Comparison of ENCODE assay signal across 20 cellular contexts in the genomic region with DNA sequence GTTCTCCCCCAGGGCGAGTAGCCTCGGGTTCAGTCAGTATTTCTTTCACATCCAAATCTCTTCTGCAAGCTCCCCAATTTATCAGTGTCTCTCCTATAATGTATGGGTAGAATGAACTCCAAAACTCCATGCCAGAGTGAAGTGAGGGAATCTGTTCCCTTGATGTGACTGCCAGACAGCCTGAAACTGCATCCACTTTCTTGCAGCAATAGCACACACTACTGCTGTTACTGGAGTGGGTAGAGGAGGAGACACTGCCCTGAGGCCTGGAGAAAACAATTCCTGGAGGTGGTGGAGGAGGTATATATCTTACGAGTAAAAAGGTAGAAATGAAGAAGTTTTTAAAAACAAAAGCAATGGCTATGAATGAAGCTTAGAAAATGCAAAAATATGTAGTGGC. TPM values are rescaled to one million over a fixed set of nuclear protein-coding genes. Genes with fewer than 3 reads are reported as not detected.
DNase-seq lines count a peak whose midpoint lies in the region; ATAC-seq and TF ChIP-seq lines count a peak whose summit lies in the region.
"Had no signal": no experiment of that assay in that cellular context is flagged by ENCODE, and none has a peak within 500 bp of the region (broad histone marks: within the 10 kb centered on the region; RNA-seq: fewer than 3 reads in every experiment).

No MANE protein-coding gene starts in this region.

- peaks cover 4% of the 10 kb centered on the region for H3K27me3 Mint-ChIP-seq in nephron progenitor cell (ENCODE audit: low read depth, poor library complexity)
- peaks cover 7% of the 10 kb centered on the region for H3K27me3 Mint-ChIP-seq in activated CD8-positive, alpha-beta memory T cell treated with anti-CD3 and anti-CD28 coated beads, Interleukin-2, amount 10 ng/mL, durations not matched to agents 7 days and 5 days

- H3K4me2 ChIP-seq in IMR-90 (ENCODE audit: low read depth, low read length) = 0 out of 2 replicates have a peak overlapping the region, but pooled peaks have one; percentile 3
- H3K4me2 ChIP-seq in mesendoderm (ENCODE audit: low read length) = no peak overlapping the region
- H3K4me2 ChIP-seq: A549; BLaER1 treated with 17β-estradiol and CSF1 and Interleukin-3, amounts not matched to agents 10 nM and 100 nM had no signal

- TF ChIP-seq RAD21 in IMR-90 (IDR thresholded peaks at IDR 0.05; ENCODE audit: low read length) = no peak

- BruUV-seq in IMR-90 (replicated peaks; lab: Mats Ljungman, UMichigan) = no TSS peak

- peak overlapping the region; percentile 2 for H2AFZ ChIP-seq in IMR-90 (replicated peaks; ENCODE audit: low read length, poor library complexity)

- peak overlapping the region; percentile 69; the same call in 2 of the 3 replicates for H2BK15ac ChIP-seq in IMR-90 (ENCODE audit: low read depth, low read length)
- H2BK15ac ChIP-seq in mesendoderm (replicated peaks; ENCODE audit: low read depth) = no peak overlapping the region

- TF ChIP-seq CTCF in IMR-90 (conservative IDR thresholded peaks at IDR 0.05; ENCODE audit: low read depth, low read length) (no peak), nephron progenitor cell (IDR thresholded peaks at IDR 0.05) (no peak)

- no peak overlapping the region for H2AK9ac ChIP-seq in IMR-90 (replicated peaks; ENCODE audit: low read depth, low read length, poor library complexity)

- H3K79me1 ChIP-seq in IMR-90 (ENCODE audit: low read depth in 1 of 2, low read length in 2 of 2) (no peaks in the 10 kb centered on the region), mesendoderm (ENCODE audit: low read length) (no peaks in the 10 kb centered on the region)

- H3K4ac ChIP-seq in IMR-90 (ENCODE audit: low read depth, low read length) (peak overlapping the region; percentile 95), mesendoderm (ENCODE audit: low read depth, low read length) (no peak overlapping the region)

- peak overlapping the region; percentile 97 for H2BK20ac ChIP-seq in IMR-90 (ENCODE audit: low read depth, low read length)

- peak overlapping the region; percentile 54; the same call in 1 of the 2 replicates for H2AK5ac ChIP-seq in IMR-90 (ENCODE audit: low read depth, low read length)
- no peak overlapping the region for H2AK5ac ChIP-seq in mesendoderm (ENCODE audit: low read length)

- H3K36me3 ChIP-seq in IMR-90 (ENCODE audit: control insufficient read depth, insufficient read depth, low read length) (no peaks in the 10 kb centered on the region), mesendoderm (ENCODE audit: control insufficient read depth, insufficient read depth, low read length) (no peaks in the 10 kb centered on the region)
- H3K36me3 ChIP-seq: BE2C; BLaER1 treated with 17β-estradiol and CSF1 and Interleukin-3, amounts not matched to agents 10 nM and 100 nM had no signal

- peak overlapping the region; percentile 73 for H3K23ac ChIP-seq in IMR-90 (ENCODE audit: low read depth, low read length)
- no peak overlapping the region for H3K23ac ChIP-seq in mesendoderm (ENCODE audit: low read length)

- DNase-seq in IMR-90 (no peak), mesendoderm (no peak), nephron progenitor cell (no peak), DMS79 (lab: John Stamatoyannopoulos, UW) (no peak)
- DNase-seq in activated CD8-positive, alpha-beta memory T cell treated with anti-CD3 and anti-CD28 coated beads, Interleukin-2, amount 10 ng/mL, durations not matched to agents 7 days and 5 days = no peak
- DNase-seq in activated naive CD4-positive, alpha-beta T cell treated with Interleukin-2 at 50 U/mL for 16 hours = no peak
- DNase-seq: 8988T; ACHN; AML-193; BE2C; Calu3; CD4-positive, alpha-beta T cell; COR-L47; DMS53; DND-41; GOT3; HCEC 1CT had no signal

- peak; percentile 11; the same call in 1 of the 2 replicates for ATAC-seq in IMR-90 (ENCODE audit: low read depth)
- no peak for ATAC-seq in activated CD8-positive, alpha-beta memory T cell treated with anti-CD3 and anti-CD28 coated beads, Interleukin-2, amount 10 ng/mL, durations not matched to agents 7 days and 5 days
- ATAC-seq: A549 had no signal

- H2BK120ac ChIP-seq in IMR-90 (ENCODE audit: low read depth, low read length) = peak overlapping the region; percentile 93
- no peak overlapping the region for H2BK120ac ChIP-seq in mesendoderm (ENCODE audit: low read depth, low read length)

- H3K27me3 ChIP-seq in IMR-90 (ENCODE audit: control insufficient read depth, insufficient read depth, low read length) (no peaks in the 10 kb centered on the region), mesendoderm (ENCODE audit: insufficient read depth, low read length, poor library complexity) (no peaks in the 10 kb centered on the region)
- H3K27me3 ChIP-seq: BE2C; BLaER1 treated with 17β-estradiol and CSF1 and Interleukin-3, amounts not matched to agents 10 nM and 100 nM had no signal

- dilution Hi-C loops in IMR-90 (cut with HindIII; ENCODE audit: low sequenced_read_pairs, unreplicated experiment) = no loop called here

- H3K18ac ChIP-seq in IMR-90 (ENCODE audit: low read depth, low read length) = peak overlapping the region; percentile 65
- no peak overlapping the region for H3K18ac ChIP-seq in mesendoderm (ENCODE audit: low read length)

- no peaks in the 10 kb centered on the region for H3K79me2 ChIP-seq in mesendoderm (ENCODE audit: control insufficient read depth, insufficient read depth, low read length)

- peaks cover 17% of the 10 kb centered on the region for H3K9me1 ChIP-seq in IMR-90 (ENCODE audit: insufficient read depth, low read length)

- H3K9me3 ChIP-seq in IMR-90 (ENCODE audit: control insufficient read depth, insufficient read depth, low read length) = no peaks in the 10 kb centered on the region
- H3K9me3 ChIP-seq: A549, BE2C had no signal

- H4K20me1 ChIP-seq in IMR-90 (ENCODE audit: insufficient read depth, low read length) = no peaks in the 10 kb centered on the region
- H4K20me1 ChIP-seq: BLaER1 treated with 17β-estradiol and CSF1 and Interleukin-3, amounts not matched to agents 10 nM and 100 nM had no signal

- intact Hi-C loops in IMR-90 (cut with micrococcal nuclease) = loop anchor here (10.0 kb wide), 1 partner anchor 204 kb away; no protein-coding TSS in a partner anchor

- WGBS in IMR-90 (ENCODE audit: extremely low coverage in 2 of 2, insufficient read length in 1 of 2), 2 experiments = no CpG with 5 or more reads among the region's 3 CpGs
- WGBS in mesendoderm (ENCODE audit: extremely low coverage, insufficient coverage, low lambda C conversion rate) = no CpG with 5 or more reads among the region's 3 CpGs

- H3K36me3 Mint-ChIP-seq in nephron progenitor cell (ENCODE audit: low read depth) = no peaks in the 10 kb centered on the region
- H3K36me3 Mint-ChIP-seq in activated CD8-positive, alpha-beta memory T cell treated with anti-CD3 and anti-CD28 coated beads, Interleukin-2, amount 10 ng/mL, durations not matched to agents 7 days and 5 days = no peaks in the 10 kb centered on the region
- H3K36me3 Mint-ChIP-seq: CD14-positive monocyte had no signal

- no peak for TF ChIP-seq POLR2A in IMR-90 (IDR thresholded peaks at IDR 0.05; ENCODE audit: low read depth, low read length)

- CTCF ChIA-PET in IMR-90 (lab: Yijun Ruan, JAX) = interaction anchor here (0.7 kb wide), 1 partner anchor 188 kb away, joined by 3 read pairs; no protein-coding TSS in a partner anchor
- CTCF ChIA-PET in activated CD8-positive, alpha-beta memory T cell treated with anti-CD3 and anti-CD28 coated beads, Interleukin-2, amount 10 ng/mL, durations not matched to agents 7 days and 5 days (lab: Charles Lee) = no interaction called here

- peak overlapping the region; percentile 35; the same call in 1 of the 2 replicates for H3K56ac ChIP-seq in IMR-90 (ENCODE audit: extremely low read depth, insufficient read depth, low read length)
- peak overlapping the region; percentile 27 for H3K56ac ChIP-seq in mesendoderm (ENCODE audit: low read length)

- H3K9ac ChIP-seq in IMR-90 (ENCODE audit: low read depth, low read length) (peak overlapping the region; percentile 10; the same call in 1 of the 2 replicates), mesendoderm (ENCODE audit: low read length) (no peak overlapping the region)
- H3K9ac ChIP-seq: BLaER1 treated with 17β-estradiol and CSF1 and Interleukin-3, amounts not matched to agents 10 nM and 100 nM had no signal

- H4K8ac ChIP-seq in IMR-90 (ENCODE audit: low read depth in 2 of 2, low read length in 2 of 2) (peak overlapping the region; percentile 24 to 86; a peak in 2 of 4 replicates), mesendoderm (ENCODE audit: low read depth, low read length) (no peak overlapping the region)

- H3K4me1 ChIP-seq in IMR-90 (ENCODE audit: control insufficient read depth, insufficient read depth, low read length) (peaks cover 34% of the 10 kb centered on the region), mesendoderm (ENCODE audit: control insufficient read depth, low read depth, low read length) (no peaks in the 10 kb centered on the region)
- H3K4me1 ChIP-seq: BE2C had no signal

- POLR2A ChIA-PET in IMR-90 (lab: Charles Lee; ENCODE audit: unreplicated experiment) = no interaction called here

- peak overlapping the region; percentile 89 for H4K91ac ChIP-seq in IMR-90 (ENCODE audit: insufficient read depth, low read depth, low read length)

- H3K27ac Mint-ChIP-seq in nephron progenitor cell = peak overlapping the region; percentile 65
- H3K27ac Mint-ChIP-seq in activated CD8-positive, alpha-beta memory T cell treated with anti-CD3 and anti-CD28 coated beads, Interleukin-2, amount 10 ng/mL, durations not matched to agents 7 days and 5 days = no peak overlapping the region
- H3K27ac Mint-ChIP-seq: CD14-positive monocyte; CD4-positive, alpha-beta T cell had no signal

- no peak overlapping the region for H3K4me3 Mint-ChIP-seq in nephron progenitor cell
- no peak overlapping the region for H3K4me3 Mint-ChIP-seq in activated CD8-positive, alpha-beta memory T cell treated with anti-CD3 and anti-CD28 coated beads, Interleukin-2, amount 10 ng/mL, durations not matched to agents 7 days and 5 days
- H3K4me3 Mint-ChIP-seq: CD14-positive monocyte; CD4-positive, alpha-beta T cell had no signal

- peaks cover 6% of the 10 kb centered on the region for H3K9me3 Mint-ChIP-seq in nephron progenitor cell
- H3K9me3 Mint-ChIP-seq in activated CD8-positive, alpha-beta memory T cell treated with anti-CD3 and anti-CD28 coated beads, Interleukin-2, amount 10 ng/mL, durations not matched to agents 7 days and 5 days (ENCODE audit: low read depth) = no peaks in the 10 kb centered on the region
- H3K9me3 Mint-ChIP-seq: CD4-positive, alpha-beta T cell had no signal

- peak overlapping the region; percentile 75; the same call in 1 of the 2 replicates for H3K27ac ChIP-seq in IMR-90 (ENCODE audit: insufficient read depth, low read length)
- H3K27ac ChIP-seq in mesendoderm (ENCODE audit: low read depth, low read length) = no peak overlapping the region
- H3K27ac ChIP-seq: A549; BLaER1 treated with 17β-estradiol and CSF1 and Interleukin-3, amounts not matched to agents 10 nM and 100 nM had no signal

- in situ Hi-C loops in IMR-90 (cut with MboI; ENCODE audit: low sequenced_read_pairs) = no loop called here

- H3K14ac ChIP-seq in IMR-90 (replicated peaks; ENCODE audit: low read depth, low read length) = peak overlapping the region; percentile 71

- H3K4me1 Mint-ChIP-seq in nephron progenitor cell = peaks cover 46% of the 10 kb centered on the region
- H3K4me1 Mint-ChIP-seq in activated CD8-positive, alpha-beta memory T cell treated with anti-CD3 and anti-CD28 coated beads, Interleukin-2, amount 10 ng/mL, durations not matched to agents 7 days and 5 days = no peaks in the 10 kb centered on the region
- H3K4me1 Mint-ChIP-seq: CD14-positive monocyte had no signal

- H3K4me3 ChIP-seq in IMR-90 (ENCODE audit: insufficient read depth, low read depth, low read length) (no peak overlapping the region), mesendoderm (ENCODE audit: low read length) (no peak overlapping the region)
- H3K4me3 ChIP-seq: A549; BLaER1 treated with 17β-estradiol and CSF1 and Interleukin-3, amounts not matched to agents 10 nM and 100 nM had no signal

- H4K5ac ChIP-seq in IMR-90 (ENCODE audit: low read depth, low read length) (peak overlapping the region; percentile 71), mesendoderm (ENCODE audit: low read length) (no peak overlapping the region)

- peak overlapping the region; percentile 57 for H2BK5ac ChIP-seq in IMR-90 (ENCODE audit: low read depth, low read length, poor library complexity, severe bottlenecking)
- no peak overlapping the region for H2BK5ac ChIP-seq in mesendoderm (ENCODE audit: low read length)

RNA-seq across cellular contexts. Expression of a gene that starts 11.0 kb away (rescaled TPM):
- total RNA-seq in IMR-90 (2012; rRNA removed) = 0.28 and 0.36 TPM in 2 replicates
- polyA plus RNA-seq in IMR-90 (2012; rRNA removed) = 0.15 and 0.19 TPM in 2 replicates
- 0.08 and 0.14 TPM in 2 replicates for polyA plus RNA-seq in IMR-90 (2012; cell fraction: cytosol; rRNA removed)
- polyA plus RNA-seq in IMR-90 (2012; cell fraction: nucleus; rRNA removed; ENCODE audit: low replicate concordance) = 0.48 and 1.6 TPM in 2 replicates
- 1.00 TPM for polyA plus RNA-seq in mesendoderm (2013, experiment 1 of 2)
- 0.88 TPM for polyA plus RNA-seq in mesendoderm (2013, experiment 2 of 2)
- not detected for total RNA-seq in activated CD8-positive, alpha-beta memory T cell treated with anti-CD3 and anti-CD28 coated beads, Interleukin-2, amount 10 ng/mL, durations not matched to agents 7 days and 5 days
- total RNA-seq: CD4-positive, alpha-beta T cell had no signal
